In the genomic region with DNA sequence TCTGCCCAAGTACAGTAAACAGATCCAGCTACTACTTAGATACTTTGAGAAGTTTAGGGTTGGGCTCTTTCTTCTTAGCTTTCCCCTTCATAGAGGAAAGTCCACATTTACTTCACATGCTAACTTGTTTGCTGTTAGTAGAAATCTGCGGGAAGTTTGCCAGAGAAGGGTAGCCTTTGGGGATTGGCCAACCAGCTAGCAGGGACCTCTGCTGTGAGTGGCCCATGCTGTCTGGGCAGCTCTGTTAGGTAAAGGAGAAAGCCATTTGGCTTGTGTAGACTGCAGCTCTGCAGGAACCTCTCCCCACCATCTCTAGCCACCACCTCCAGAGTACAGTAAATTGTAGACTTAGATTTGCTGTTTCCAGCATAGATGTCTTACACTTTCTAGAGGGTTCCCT, we compare ENCODE assay signal across 21 cellular contexts.
A peak's percentile ranks its signal among the peaks of the same experiment; 100 is the strongest.
DNase-seq lines count a peak whose midpoint lies in the region; ATAC-seq, FAIRE-seq and TF ChIP-seq lines count a peak whose summit lies in the region.
"Had no signal": no experiment of that assay in that cellular context is flagged by ENCODE, and none has a peak within 500 bp of the region (broad histone marks: within the 10 kb centered on the region; RNA-seq: fewer than 3 reads in every experiment).

No MANE protein-coding gene starts in this region.

- DNase-seq in pancreas (peak in 4 of 6 donors; percentile 49 to 64 (median 56)), smooth muscle cell (lab: John Stamatoyannopoulos, UW; ENCODE audit: unreplicated experiment) (no peak), neural progenitor cell (ENCODE audit: low spot score) (no peak)
- DNase-seq: 8988T; ACHN; BE2C; C1 segment of cervical spinal cord; Caco-2; Calu3; CD4-positive, alpha-beta T cell; CD8-positive, alpha-beta T cell; DMS79 treated with DMSO at 0.1 percent for 48 hours; GF-D8 had no signal

- peak; percentile 44 to 77 (median 64) for ATAC-seq in pancreas
- no peak for ATAC-seq in esophagus mucosa
- ATAC-seq: CD8-positive, alpha-beta T cell had no signal

- H2AFZ ChIP-seq in Loucy (ENCODE audit: low read length) (no peak overlapping the region), smooth muscle cell (ENCODE audit: low read depth) (no peak overlapping the region), neural progenitor cell (replicated peaks) (no peak overlapping the region)

- H3K4me1 ChIP-seq in Loucy (ENCODE audit: insufficient read depth, low read length, poor library complexity, severe bottlenecking) (peaks cover 98% of the 10 kb centered on the region), pancreas (peaks cover 0 to 15% (median 13%) of the 10 kb centered on the region in 3 donors), smooth muscle cell (ENCODE audit: low read depth) (no peaks in the 10 kb centered on the region), neural progenitor cell (no peaks in the 10 kb centered on the region)
- H3K4me1 ChIP-seq: BE2C, Caco-2 had no signal

- H3K4me3 ChIP-seq in Loucy (ENCODE audit: low read length, poor library complexity, severe bottlenecking) (no peak overlapping the region), pancreas (no peak overlapping the region), smooth muscle cell (no peak overlapping the region), neural progenitor cell (no peak overlapping the region)
- H3K4me3 ChIP-seq: BLaER1 had no signal

- 25 to 36% methylated on average over 1 of the region's 1 CpG for WGBS in pancreas, 2 donors
- WGBS in smooth muscle cell (ENCODE audit: low lambda C conversion rate): 90% methylated on average over 1 of the region's 1 CpG

- H3K27ac Mint-ChIP-seq in neural progenitor cell: no peak overlapping the region
- H3K27ac Mint-ChIP-seq: CD4-positive, alpha-beta T cell; CD8-positive, alpha-beta T cell had no signal

- no peaks in the 10 kb centered on the region for H3K36me3 Mint-ChIP-seq in neural progenitor cell
- H3K36me3 Mint-ChIP-seq: CD8-positive, alpha-beta T cell had no signal

- H3F3A ChIP-seq in Loucy (ENCODE audit: low read depth) (peaks cover 9% of the 10 kb centered on the region; the same call in 1 of the 2 replicates), smooth muscle cell (ENCODE audit: low read depth) (no peaks in the 10 kb centered on the region), neural progenitor cell (ENCODE audit: low read depth) (no peaks in the 10 kb centered on the region)

- no peaks in the 10 kb centered on the region for H3K9me3 ChIP-seq in Loucy (ENCODE audit: insufficient read depth, low read depth, low read length)
- H3K9me3 ChIP-seq in pancreas: no peaks in the 10 kb centered on the region
- no peaks in the 10 kb centered on the region for H3K9me3 ChIP-seq in smooth muscle cell (replicated peaks; ENCODE audit: low read depth)
- no peaks in the 10 kb centered on the region for H3K9me3 ChIP-seq in neural progenitor cell (ENCODE audit: low read depth)
- H3K9me3 ChIP-seq: BE2C, Caco-2 had no signal

- intact Hi-C loops in pancreas (cut with DNase I): no loop called here

- no peaks in the 10 kb centered on the region for H3K9me3 Mint-ChIP-seq in neural progenitor cell
- H3K9me3 Mint-ChIP-seq: CD4-positive, alpha-beta T cell; CD8-positive, alpha-beta T cell had no signal

- no peaks in the 10 kb centered on the region for H3K27me3 Mint-ChIP-seq in neural progenitor cell (ENCODE audit: insufficient read depth, low read depth)

- no peak for TF ChIP-seq CTCF in Loucy (conservative IDR thresholded peaks at IDR 0.05; ENCODE audit: low read length)
- no peak for TF ChIP-seq CTCF in pancreas (IDR thresholded peaks at IDR 0.05)
- no peak for TF ChIP-seq CTCF in smooth muscle cell (IDR thresholded peaks at IDR 0.05; ENCODE audit: borderline replicate concordance, insufficient read depth, poor library complexity, severe bottlenecking)
- TF ChIP-seq CTCF in neural progenitor cell (IDR thresholded peaks at IDR 0.05): no peak

- H3K27ac ChIP-seq in pancreas: no peak overlapping the region
- H3K27ac ChIP-seq in smooth muscle cell (ENCODE audit: low read depth): no peak overlapping the region
- H3K27ac ChIP-seq in neural progenitor cell: no peak overlapping the region
- H3K27ac ChIP-seq: BLaER1 had no signal

- FAIRE-seq in pancreas (lab: Jason Lieb, UNC): no peak
- FAIRE-seq: A204.1, D721Med, G401.6, GM12891, GM19239 had no signal

- no peak overlapping the region for H3K4me3 Mint-ChIP-seq in neural progenitor cell
- H3K4me3 Mint-ChIP-seq: CD4-positive, alpha-beta T cell; CD8-positive, alpha-beta T cell had no signal

- H3K36me3 ChIP-seq in Loucy (ENCODE audit: insufficient read depth, low read length): no peaks in the 10 kb centered on the region
- H3K36me3 ChIP-seq in pancreas: no peaks in the 10 kb centered on the region
- H3K36me3 ChIP-seq in smooth muscle cell (ENCODE audit: low read depth): no peaks in the 10 kb centered on the region
- no peaks in the 10 kb centered on the region for H3K36me3 ChIP-seq in neural progenitor cell
- H3K36me3 ChIP-seq: BE2C, BLaER1 had no signal

- H3K9ac ChIP-seq in Loucy (ENCODE audit: low read depth, low read length, poor library complexity, severe bottlenecking): peak overlapping the region; percentile 68
- no peak overlapping the region for H3K9ac ChIP-seq in smooth muscle cell (ENCODE audit: low read depth)
- no peak overlapping the region for H3K9ac ChIP-seq in neural progenitor cell
- H3K9ac ChIP-seq: BLaER1 had no signal

- H3K27me3 ChIP-seq in Loucy (ENCODE audit: insufficient read depth, low read length, poor library complexity, severe bottlenecking): no peaks in the 10 kb centered on the region
- no peaks in the 10 kb centered on the region for H3K27me3 ChIP-seq in pancreas
- no peaks in the 10 kb centered on the region for H3K27me3 ChIP-seq in smooth muscle cell (ENCODE audit: low read depth)
- no peaks in the 10 kb centered on the region for H3K27me3 ChIP-seq in neural progenitor cell
- H3K27me3 ChIP-seq: BLaER1 had no signal

- no peaks in the 10 kb centered on the region for H3K4me1 Mint-ChIP-seq in neural progenitor cell

- peak overlapping the region; percentile 65 for H3K4me2 ChIP-seq in Loucy (ENCODE audit: low read depth, low read length, poor library complexity, severe bottlenecking)
- H3K4me2 ChIP-seq in smooth muscle cell: no peak overlapping the region
- H3K4me2 ChIP-seq in neural progenitor cell: no peak overlapping the region
- H3K4me2 ChIP-seq: BLaER1 had no signal

- no peaks in the 10 kb centered on the region for H4K20me1 ChIP-seq in Loucy (ENCODE audit: insufficient read depth, low read length, poor library complexity, severe bottlenecking)
- no peaks in the 10 kb centered on the region for H4K20me1 ChIP-seq in smooth muscle cell (ENCODE audit: low read depth)
- H4K20me1 ChIP-seq in neural progenitor cell (ENCODE audit: low read depth): no peaks in the 10 kb centered on the region
- H4K20me1 ChIP-seq: BLaER1 had no signal

- H3K9me2 ChIP-seq in Loucy (replicated peaks; ENCODE audit: low read depth, low read length): no peaks in the 10 kb centered on the region

- H3K79me2 ChIP-seq in Loucy (ENCODE audit: insufficient read depth, low read length) (peaks cover 38% of the 10 kb centered on the region; the same call in 1 of the 2 replicates), smooth muscle cell (ENCODE audit: low read depth) (no peaks in the 10 kb centered on the region), neural progenitor cell (ENCODE audit: low read depth) (no peaks in the 10 kb centered on the region)

Comparison
In these comparisons a context has a peak if more than half of its experiments do, and no peak if none do; other contexts are left out.
1. DNase-seq: peak in pancreas (4 of 6); none in smooth muscle cell (single experiment) and neural progenitor cell (single experiment).